8 cellular contexts compared by ENCODE assay signal in the genomic region with DNA sequence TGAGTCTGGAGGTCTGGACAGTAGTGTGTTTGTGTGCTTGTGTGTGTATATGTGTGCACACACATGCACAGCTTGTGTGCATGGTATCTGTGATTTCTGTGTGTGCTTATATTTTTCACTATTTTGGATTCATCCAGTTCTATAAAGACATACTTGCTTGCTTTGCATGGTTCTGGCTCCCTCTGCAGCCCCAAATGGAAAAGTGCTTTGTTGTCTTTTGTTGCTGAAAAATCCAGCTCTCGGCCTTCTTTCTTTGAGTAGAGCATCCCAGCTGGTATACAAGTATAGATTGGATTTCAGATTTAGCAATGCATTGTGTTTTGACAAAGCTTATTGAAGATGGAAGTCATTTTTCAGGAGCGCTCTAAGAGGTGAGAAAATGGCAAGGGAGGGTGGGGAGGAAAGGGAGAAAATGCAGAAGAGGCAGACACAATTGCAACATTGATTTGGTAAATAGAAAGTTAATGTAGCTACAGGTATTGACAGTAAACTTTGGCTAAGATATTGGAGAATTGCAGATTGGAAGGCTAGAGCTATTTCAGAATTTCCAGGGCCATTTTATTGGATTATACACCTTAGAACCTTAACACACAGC.
DNase-seq lines count a peak whose midpoint lies in the region; ATAC-seq and TF ChIP-seq lines count a peak whose summit lies in the region.

No MANE protein-coding gene starts in this region.

- H3K9me3 ChIP-seq in DND-41 (ENCODE audit: insufficient read depth, low read length, severe bottlenecking): peaks cover 9% of the 10 kb centered on the region

- H3K4me2 ChIP-seq in DND-41 (ENCODE audit: insufficient read depth, low read length): no peak overlapping the region

- no peak overlapping the region for H3K27ac ChIP-seq in DND-41 (ENCODE audit: low read length)

- H3K36me3 ChIP-seq in DND-41 (ENCODE audit: insufficient read depth, low read length) (peaks cover 7% of the 10 kb centered on the region), kidney epithelial cell (ENCODE audit: control insufficient read depth, insufficient read depth, low read length) (no peaks in the 10 kb centered on the region)

- peaks cover 9% of the 10 kb centered on the region for H3K4me1 ChIP-seq in DND-41 (ENCODE audit: insufficient read depth, low read length)

- TF ChIP-seq CTCF in DND-41 (IDR thresholded peaks at IDR 0.05; ENCODE audit: borderline replicate concordance, extremely low read depth, low read length, poor library complexity, severe bottlenecking): peak; percentile 75
- TF ChIP-seq CTCF in kidney epithelial cell (IDR thresholded peaks at IDR 0.05; ENCODE audit: insufficient read depth, low read length, poor library complexity, severe bottlenecking): peak; percentile 69

- H2AFZ ChIP-seq in DND-41 (ENCODE audit: low read depth, low read length): no peak overlapping the region

- H3K27me3 ChIP-seq in DND-41 (ENCODE audit: insufficient read depth, low read length, poor library complexity): no peaks in the 10 kb centered on the region
- H3K27me3 ChIP-seq in kidney epithelial cell (ENCODE audit: control insufficient read depth, insufficient read depth, low read length): no peaks in the 10 kb centered on the region

- peak; percentile 81 for ATAC-seq in DND-41 (ENCODE audit: insufficient read depth, low read depth)
- no peak for ATAC-seq in HG03135 (IDR thresholded peaks at IDR 0.05; ENCODE audit: unreplicated experiment)
- ATAC-seq in GM21367 (IDR thresholded peaks at IDR 0.05; ENCODE audit: unreplicated experiment): no peak

- H3K79me2 ChIP-seq in DND-41 (ENCODE audit: insufficient read depth, low read length): peaks cover 6% of the 10 kb centered on the region; the same call in 1 of the 2 replicates

- H3K4me3 ChIP-seq in DND-41 (ENCODE audit: low read depth in 1 of 2, low read length in 2 of 2) (no peak overlapping the region), kidney epithelial cell (ENCODE audit: low read depth, low read length) (no peak overlapping the region)

- no peaks in the 10 kb centered on the region; the same call in 1 of the 2 replicates for H4K20me1 ChIP-seq in DND-41 (ENCODE audit: insufficient read depth, low read length)

- DNase-seq in DND-41 (peak; percentile 38), NCI-H1417 (lab: John Stamatoyannopoulos, UW) (peak; percentile 58 to 86 (median 63)), anterior cingulate cortex (lab: John Stamatoyannopoulos, UW) (peak in 40 of 58 donors; percentile 4 to 73 (median 20)), kidney epithelial cell (ENCODE audit: low read depth) (no peak), ureter (ENCODE audit: low spot score) (peak; percentile 45), NCI-H187 (lab: John Stamatoyannopoulos, UW) (no peak)

- H3K9ac ChIP-seq in DND-41 (ENCODE audit: low read depth, low read length): no peak overlapping the region

Comparison
In these comparisons a context has a peak if more than half of its experiments do, and no peak if none do; other contexts are left out.
1. DNase-seq: peak in DND-41 (single experiment), NCI-H1417 (3 of 3), anterior cingulate cortex (40 of 58) and ureter (single experiment); none in kidney epithelial cell (single experiment) and NCI-H187 (0 of 2).